In genomic region chr16:4625617-4626159, GRCh38 we compare ENCODE assay signal across 8 cellular contexts. TPM values are rescaled to one million over a fixed set of nuclear protein-coding genes. Genes with fewer than 3 reads are reported as not detected.
A peak's percentile ranks its signal among the peaks of the same experiment; 100 is the strongest.
DNase-seq lines count a peak whose midpoint lies in the region; ATAC-seq, FAIRE-seq and TF ChIP-seq lines count a peak whose summit lies in the region.

No MANE protein-coding gene starts in this region.

- 7% methylated on average over 9 of the region's 9 CpGs for WGBS in GM12878 (ENCODE audit: insufficient coverage, insufficient replicate concordance, low lambda C conversion rate, missing lambda C conversion rate)
- 8 to 11% methylated on average over 7 to 9 of the region's 9 CpGs for WGBS in lower leg skin, 2 donors
- WGBS in urinary bladder, result 10% methylated on average over 9 of the region's 9 CpGs

- H3K27me3 ChIP-seq in BJ (ENCODE audit: control insufficient read depth, insufficient read depth, low read length) (no peaks in the 10 kb centered on the region), GM12878 (replicated peaks in 1 of 2; ENCODE audit: control insufficient read depth in 2 of 2, insufficient read depth in 2 of 2, low read length in 1 of 2) (no peaks in the 10 kb centered on the region)

- no peaks in the 10 kb centered on the region; the same call in 2 of the 3 replicates for H3K9me3 ChIP-seq in GM12878 (replicated peaks; ENCODE audit: control insufficient read depth, insufficient read depth, low read length)

- ATAC-seq in HG03469 (IDR thresholded peaks at IDR 0.05; ENCODE audit: unreplicated experiment), result peak; percentile 19
- no peak for ATAC-seq in GM12878
- ATAC-seq in GM18867 (IDR thresholded peaks at IDR 0.05; ENCODE audit: unreplicated experiment), result no peak
- ATAC-seq in HG02623 (IDR thresholded peaks at IDR 0.05; ENCODE audit: unreplicated experiment), result no peak

- H3K4me1 ChIP-seq in GM12878 (ENCODE audit: control insufficient read depth, insufficient read depth, low read length) (peaks cover 16% of the 10 kb centered on the region), urinary bladder (ENCODE audit: insufficient read depth) (no peaks in the 10 kb centered on the region)

- BruUV-seq in GM12878 (replicated peaks; lab: Mats Ljungman, UMichigan), result TSS peak; percentile 76

- FAIRE-seq in GM12878 (lab: Jason Lieb, UNC), result peak; percentile 57

- H3K36me3 ChIP-seq in BJ (ENCODE audit: control insufficient read depth, insufficient read depth, low read length) (no peaks in the 10 kb centered on the region), GM12878 (ENCODE audit: control insufficient read depth in 2 of 2, insufficient read depth in 2 of 2, low read length in 1 of 2) (0 out of 4 replicates have a peak, but pooled peaks cover 0 to 2% of the 10 kb centered on the region in 2 experiments), urinary bladder (ENCODE audit: insufficient read depth) (no peaks in the 10 kb centered on the region)

- no peak for TF ChIP-seq POLR2A in GM12878 (IDR thresholded peaks at IDR 0.05; ENCODE audit: low read depth, low read length)
- no peak for TF ChIP-seq POLR2A in lower leg skin (IDR thresholded peaks at IDR 0.05)

- H3K4me3 ChIP-seq in BJ (ENCODE audit: low read depth, low read length) (peak overlapping the region; percentile 98), GM12878 (peak overlapping the region; percentile 86), lower leg skin (ENCODE audit: low read depth, poor library complexity, severe bottlenecking) (peak overlapping the region; percentile 94), urinary bladder (ENCODE audit: low read depth, low read length) (peak overlapping the region; percentile 86)

- POLR2A ChIA-PET in BJ (lab: Charles Lee) (interaction anchor here (0.5 kb wide), 1 partner anchor 1467 kb away, joined by 7 read pairs; no protein-coding TSS in a partner anchor), GM12878 (lab: Charles Lee) (interaction anchor here (0.5 to 2.7 kb wide), 8 partner anchors 9 to 152 kb away, joined by 3 to 25 read pairs (median 4); partner anchors contain the start of genes ANKS3 and DNAAF8)

- peak overlapping the region; percentile 5; the same call in 1 of the 2 replicates for H2AFZ ChIP-seq in GM12878 (ENCODE audit: control insufficient read depth, low read depth, low read length)

- no peak for TF ChIP-seq RAD21 in GM12878 (IDR thresholded peaks at IDR 0.05; ENCODE audit: insufficient read depth, low read depth, low read length)

- TF ChIP-seq EP300 in GM12878 (IDR thresholded peaks at IDR 0.05; ENCODE audit: borderline replicate concordance in 1 of 2, control insufficient read depth in 1 of 2, low read depth in 2 of 2, low read length in 2 of 2), result no peak

- SMC1A ChIA-PET in GM12878 (lab: Charles Lee; ENCODE audit: uncharacterized antibody, unreplicated experiment), result interaction anchor here (2.5 to 4.1 kb wide), 2 partner anchors 9 to 118 kb away, joined by 9 to 15 read pairs; no protein-coding TSS in a partner anchor

- no peak for TF ChIP-seq CTCF in BJ (IDR thresholded peaks at IDR 0.05; ENCODE audit: insufficient read depth, low read depth, low read length)
- no peak for TF ChIP-seq CTCF in GM12878 (IDR thresholded peaks at IDR 0.05 in 2 of 3, conservative IDR thresholded peaks at IDR 0.05 in 1 of 3; ENCODE audit: control insufficient read depth in 2 of 3, extremely low read depth in 1 of 3, insufficient read depth in 1 of 3, low read depth in 3 of 3, low read length in 3 of 3)
- TF ChIP-seq CTCF in lower leg skin (IDR thresholded peaks at IDR 0.05), result no peak
- no peak for TF ChIP-seq CTCF in GM13976 (IDR thresholded peaks at IDR 0.05; ENCODE audit: borderline replicate concordance, control extremely low read depth, extremely low read depth, insufficient read depth, missing control alignments)

- CTCF ChIA-PET in BJ (lab: Yijun Ruan, JAX) (interaction anchor here (1.6 kb wide), 1 partner anchor 12 kb away, joined by 4 read pairs; no protein-coding TSS in a partner anchor), GM12878 (lab: Yijun Ruan, JAX) (interaction anchor here (0.7 to 4.0 kb wide), 9 partner anchors 9 to 372 kb away, joined by 3 to 43 read pairs (median 6); partner anchors contain the start of gene DNAAF8)

- peak overlapping the region; percentile 97 for H3K27ac ChIP-seq in GM12878 (ENCODE audit: control insufficient read depth, insufficient read depth)
- peak overlapping the region; percentile 11 for H3K27ac ChIP-seq in urinary bladder (ENCODE audit: low read depth)

- H3K79me2 ChIP-seq in GM12878 (ENCODE audit: control insufficient read depth, insufficient read depth, low read length), result peaks cover 45% of the 10 kb centered on the region

- intact Hi-C loops in GM12878 (cut with micrococcal nuclease; ENCODE audit: unreplicated experiment) (no loop called here), lower leg skin (cut with DNase I; ENCODE audit: low total_unique reads) (no loop called here)

- DNase-seq in BJ (ENCODE audit: low read depth), result no peak
- no peak for DNase-seq in GM12878 (ENCODE audit: low read depth, low spot score)
- DNase-seq in lower leg skin (ENCODE audit: low spot score in 2 of 2), result no peak
- DNase-seq in GM13976 (ENCODE audit: low spot score), result no peak

- peak overlapping the region; percentile 93 for H3K4me2 ChIP-seq in GM12878 (ENCODE audit: control insufficient read depth, insufficient read depth)

- RAD21 ChIA-PET in GM12878 (lab: Charles Lee; ENCODE audit: unreplicated experiment), result interaction anchor here (0.6 to 3.4 kb wide), 4 partner anchors 9 to 210 kb away, joined by 3 to 24 read pairs (median 13); no protein-coding TSS in a partner anchor

- H3K9ac ChIP-seq in GM12878 (ENCODE audit: control insufficient read depth, insufficient read depth, low read length), result peak overlapping the region; percentile 86

- in situ Hi-C loops in GM12878 (cut with MboI), result no loop called here
- in situ Hi-C loops in GM13976 (cut with MboI; ENCODE audit: low sequenced_read_pairs, unreplicated experiment), result no loop called here

- no peaks in the 10 kb centered on the region for H4K20me1 ChIP-seq in GM12878 (ENCODE audit: control insufficient read depth, insufficient read depth)

TF ChIP-seq in GM12878, 131 proteins besides CTCF, POLR2A, EP300 and RAD21:
- TF ChIP-seq SREBF1 (IDR thresholded peaks at IDR 0.05; ENCODE audit: low read length), result no peak
- 0 out of 2 replicates have a peak, but pooled peaks have one; percentile 38 for TF ChIP-seq WRNIP1 (IDR thresholded peaks at IDR 0.05; ENCODE audit: borderline replicate concordance, low read depth, low read length)
- peak; percentile 54; the same call in 1 of the 2 replicates for TF ChIP-seq SPI1 (IDR thresholded peaks at IDR 0.05; ENCODE audit: borderline replicate concordance, insufficient read depth, low read depth, low read length)
- 0 out of 2 replicates have a peak, but pooled peaks have one; percentile 26 for TF ChIP-seq POLR2AphosphoS5 (IDR thresholded peaks at IDR 0.05; ENCODE audit: low read length)
- peak; percentile 5 for TF ChIP-seq SP1 (IDR thresholded peaks at IDR 0.05; ENCODE audit: low read depth, low read length)
- no peak for TF ChIP-seq RAD51 (IDR thresholded peaks at IDR 0.05)
- TF ChIP-seq HDGF (IDR thresholded peaks at IDR 0.05), result 0 out of 2 replicates have a peak, but pooled peaks have one; percentile 44
- no peak for TF ChIP-seq SIX5 (IDR thresholded peaks at IDR 0.05; ENCODE audit: low read depth, low read length, severe bottlenecking)
TF ChIP-seq in GM12878: peak in this region for 5.

RNA-seq across cellular contexts. Expression of gene MGRN1, which starts 1.1 kb away (rescaled TPM):
- polyA plus RNA-seq in BJ (2011; rRNA removed) (2.9 and 4.5 TPM in 2 replicates), GM12878 (2011; rRNA removed) (2.6 and 4.0 TPM in 2 replicates), GM12878 (2014; fragmentation: Illumina TruSeq; extraction: Trizol) (7.9 and 12.7 TPM in 2 replicates), GM12878 (2014; fragmentation: Nextera tagmentation; extraction: Ambion mirVana) (under 1 TPM; 0.35 to 0.77 TPM), GM12878 (2014; rRNA removed) (24.3 and 32.9 TPM in 2 replicates), GM12878 (2016; fragmentation: Nextera tagmentation; extraction: Ambion mirVana) (10 to 100 TPM; 16.6 to 17.7 TPM), urinary bladder (34.9 TPM)
- polyA minus RNA-seq in BJ (2011; rRNA and poly(A)+ RNA removed), result 9.3 and 19.8 TPM in 2 replicates
- total RNA-seq in GM12878 (2013; cell fraction: nucleolus; rRNA removed), result 99.4 and 104 TPM in 2 replicates
- total RNA-seq in GM12878 (2014; rRNA removed) (19.3 and 23.4 TPM in 2 replicates), GM12878 (2014; rRNA removed; fragmentation: Illumina TruSeq; extraction: Trizol) (6.4 and 9.4 TPM in 2 replicates), GM12878 (2021) (77.1 and 86.7 TPM in 2 replicates), lower leg skin (10 to 100 TPM; 35.3 to 53.4 (median 40.1) TPM), urinary bladder (22.5 TPM)
- polyA plus RNA-seq in GM12878 (2011; ENCODE audit: low read depth), result 15.2 TPM
- 7.5 and 11.1 TPM in 2 replicates for polyA plus RNA-seq in GM12878 (2011; cell fraction: cytosol; rRNA removed)
- 29.8 and 52.4 TPM in 2 replicates for polyA plus RNA-seq in GM12878 (2011; cell fraction: nucleus; rRNA removed)
- polyA plus RNA-seq in GM12878 (2012), result 35.9 and 43.4 TPM in 2 replicates
- polyA minus RNA-seq in GM12878 (2011; rRNA and poly(A)+ RNA removed), result 10.5 and 20.3 TPM in 2 replicates
- 16.2 and 17.4 TPM in 2 replicates for polyA minus RNA-seq in GM12878 (2011; cell fraction: cytosol; rRNA and poly(A)+ RNA removed)
- 15.1 and 27.0 TPM in 2 replicates for polyA minus RNA-seq in GM12878 (2011; cell fraction: nucleus; rRNA and poly(A)+ RNA removed)

RNA-seq across cellular contexts. Expression of gene UBALD1, which starts 11.0 kb away (rescaled TPM):
- polyA plus RNA-seq in BJ (2011; rRNA removed) (7.7 and 11.6 TPM in 2 replicates), GM12878 (2011; rRNA removed) (0.94 and 2.6 TPM in 2 replicates), GM12878 (2014; fragmentation: Illumina TruSeq; extraction: Trizol) (0.35 and 2.7 TPM in 2 replicates), GM12878 (2014; fragmentation: Nextera tagmentation; extraction: Ambion mirVana) (under 1 TPM; 0.05 to 0.82 TPM), GM12878 (2014; rRNA removed) (23.1 and 29.7 TPM in 2 replicates), GM12878 (2016; fragmentation: Nextera tagmentation; extraction: Ambion mirVana) (1 to 10 TPM; 6.5 to 9.3 TPM), urinary bladder (37.9 TPM)
- polyA minus RNA-seq in BJ (2011; rRNA and poly(A)+ RNA removed), result 4.1 and 5.2 TPM in 2 replicates
- 14.4 and 16.6 TPM in 2 replicates for total RNA-seq in GM12878 (2013; cell fraction: nucleolus; rRNA removed)
- total RNA-seq in GM12878 (2014; rRNA removed) (9.6 and 15.7 TPM in 2 replicates), GM12878 (2014; rRNA removed; fragmentation: Illumina TruSeq; extraction: Trizol) (3.7 and 4.3 TPM in 2 replicates), GM12878 (2021) (24.2 and 32.7 TPM in 2 replicates), lower leg skin (10 to 100 TPM in 3 of 4 donors, 1 to 10 TPM in 1; 9.8 to 14.9 (median 14.3) TPM), urinary bladder (2.3 TPM)
- polyA plus RNA-seq in GM12878 (2011; ENCODE audit: low read depth), result 5.6 TPM
- polyA plus RNA-seq in GM12878 (2011; cell fraction: cytosol; rRNA removed), result 4.2 and 7.8 TPM in 2 replicates
- polyA plus RNA-seq in GM12878 (2011; cell fraction: nucleus; rRNA removed), result 17.7 and 29.2 TPM in 2 replicates
- 13.8 and 35.9 TPM in 2 replicates for polyA plus RNA-seq in GM12878 (2012)
- polyA minus RNA-seq in GM12878 (2011; rRNA and poly(A)+ RNA removed), result 1.0 and 3.6 TPM in 2 replicates
- polyA minus RNA-seq in GM12878 (2011; cell fraction: cytosol; rRNA and poly(A)+ RNA removed), result 4.4 and 5.0 TPM in 2 replicates
- 7.3 and 20.9 TPM in 2 replicates for polyA minus RNA-seq in GM12878 (2011; cell fraction: nucleus; rRNA and poly(A)+ RNA removed)
